9 cellular contexts compared by ENCODE assay signal in genomic region chr6:16712931-16713484, GRCh38. TPM values are rescaled to one million over a fixed set of nuclear protein-coding genes. Genes with fewer than 3 reads are reported as not detected.
DNase-seq lines count a peak whose midpoint lies in the region; ATAC-seq, FAIRE-seq and TF ChIP-seq lines count a peak whose summit lies in the region.
"Had no signal": no experiment of that assay in that cellular context is flagged by ENCODE, and none has a peak within 500 bp of the region (broad histone marks: within the 10 kb centered on the region; RNA-seq: fewer than 3 reads in every experiment).

No MANE protein-coding gene starts in this region.

- peak overlapping the region; percentile 78 for H3K27ac ChIP-seq in A673 (ENCODE audit: low read depth, low read length, poor library complexity, severe bottlenecking)
- no peak overlapping the region for H3K27ac ChIP-seq in endodermal cell (ENCODE audit: low read depth, low read length)

- H3K4me3 ChIP-seq in A673 (ENCODE audit: low read depth, low read length, poor library complexity, severe bottlenecking): peak overlapping the region; percentile 35
- H3K4me3 ChIP-seq in endodermal cell (ENCODE audit: low read length): no peak overlapping the region

- peaks cover 36% of the 10 kb centered on the region for H3K4me1 ChIP-seq in A673 (ENCODE audit: insufficient read depth, low read length, poor library complexity, severe bottlenecking)
- H3K4me1 ChIP-seq in endodermal cell (ENCODE audit: control insufficient read depth, insufficient read depth, low read length): no peaks in the 10 kb centered on the region

- H3K9ac ChIP-seq in endodermal cell (ENCODE audit: extremely low read depth, low read length, poor library complexity, severe bottlenecking): no peak overlapping the region

- H3K4me3 Mint-ChIP-seq in T-helper 2 cell treated with Interferon-gamma antibody and Interleukin-4, amounts not matched to agents 5 μg/mL and 100 μg/mL, for 36 hours: peak overlapping the region; percentile 84
- H3K4me3 Mint-ChIP-seq in endodermal cell: no peak overlapping the region
- H3K4me3 Mint-ChIP-seq: neural crest cell had no signal

- peaks cover 23% of the 10 kb centered on the region for H3K36me3 Mint-ChIP-seq in T-helper 2 cell treated with Interferon-gamma antibody and Interleukin-4, amounts not matched to agents 5 μg/mL and 100 μg/mL, for 36 hours (ENCODE audit: low read depth)
- no peaks in the 10 kb centered on the region for H3K36me3 Mint-ChIP-seq in endodermal cell (ENCODE audit: low read depth)

- intact Hi-C loops in A673 (cut with micrococcal nuclease; ENCODE audit: unreplicated experiment): loop anchor here (5.0 kb wide), 1 partner anchor 49 kb away; the partner anchor contains the start of gene ATXN1

- H3K36me3 ChIP-seq in A673 (ENCODE audit: insufficient read depth, low read length, poor library complexity, severe bottlenecking): no peaks in the 10 kb centered on the region
- no peaks in the 10 kb centered on the region for H3K36me3 ChIP-seq in endodermal cell (ENCODE audit: control insufficient read depth, insufficient read depth, low read length)

- peak; percentile 93 for DNase-seq in A673 (ENCODE audit: low spot score)
- DNase-seq in GM12891 (ENCODE audit: insufficient read length, low spot score): no peak
- DNase-seq in T-helper 2 cell treated with Interferon-gamma antibody and Interleukin-4, amounts not matched to agents 5 μg/mL and 100 μg/mL, for 36 hours (ENCODE audit: low spot score): no peak
- DNase-seq in endodermal cell: peak; percentile 52
- peak; percentile 85 for DNase-seq in myocyte (ENCODE audit: low read depth)
- DNase-seq in DMS79 (lab: John Stamatoyannopoulos, UW): no peak

- POLR2A ChIA-PET in A673 (lab: Charles Lee; ENCODE audit: low non-redundant PET): interaction anchor here (0.6 kb wide), 1 partner anchor 202 kb away, joined by 3 read pairs; no protein-coding TSS in a partner anchor

- 84 to 87% methylated on average over 5 to 7 of the region's 7 CpGs for WGBS in endodermal cell (ENCODE audit: insufficient coverage in 1 of 2, insufficient read length in 1 of 2), 2 experiments

- H3K27me3 Mint-ChIP-seq in T-helper 2 cell treated with Interferon-gamma antibody and Interleukin-4, amounts not matched to agents 5 μg/mL and 100 μg/mL, for 36 hours (ENCODE audit: low read depth): no peaks in the 10 kb centered on the region
- no peaks in the 10 kb centered on the region for H3K27me3 Mint-ChIP-seq in endodermal cell (ENCODE audit: insufficient read depth)

- H3K27ac Mint-ChIP-seq in T-helper 2 cell treated with Interferon-gamma antibody and Interleukin-4, amounts not matched to agents 5 μg/mL and 100 μg/mL, for 36 hours: peak overlapping the region; percentile 93
- no peak overlapping the region for H3K27ac Mint-ChIP-seq in endodermal cell

- no peaks in the 10 kb centered on the region for H3K27me3 ChIP-seq in A673 (replicated peaks; ENCODE audit: insufficient read depth, low read depth, low read length, poor library complexity)
- H3K27me3 ChIP-seq in endodermal cell (ENCODE audit: control insufficient read depth, insufficient read depth, low read length, poor library complexity, severe bottlenecking): no peaks in the 10 kb centered on the region

- peak; percentile 33 for ATAC-seq in HG03469 (IDR thresholded peaks at IDR 0.05; ENCODE audit: unreplicated experiment)
- ATAC-seq in HG02970 (IDR thresholded peaks at IDR 0.05; ENCODE audit: low FRiP score, unreplicated experiment): no peak

- H3K9me3 ChIP-seq in A673 (ENCODE audit: low read depth, low read length, poor library complexity, severe bottlenecking): no peaks in the 10 kb centered on the region
- no peaks in the 10 kb centered on the region for H3K9me3 ChIP-seq in endodermal cell (ENCODE audit: control insufficient read depth, low read length)

- TF ChIP-seq CTCF in A673 (conservative IDR thresholded peaks at IDR 0.05; ENCODE audit: low read depth, low read length) (peak; percentile 63), endodermal cell (conservative IDR thresholded peaks at IDR 0.05) (peak; percentile 51)

- no peaks in the 10 kb centered on the region for H3K9me3 Mint-ChIP-seq in T-helper 2 cell treated with Interferon-gamma antibody and Interleukin-4, amounts not matched to agents 5 μg/mL and 100 μg/mL, for 36 hours
- no peaks in the 10 kb centered on the region for H3K9me3 Mint-ChIP-seq in endodermal cell
- H3K9me3 Mint-ChIP-seq: neural crest cell had no signal

- TF ChIP-seq POLR2A in GM12891 (IDR thresholded peaks at IDR 0.05; ENCODE audit: low read depth, low read length): no peak

- CTCF ChIA-PET in A673 (lab: Charles Lee): interaction anchor here (0.9 to 1.4 kb wide), 3 partner anchors 13 to 202 kb away, joined by 3 to 7 read pairs (median 4); partner anchors contain the start of gene ATXN1

- peaks cover 54% of the 10 kb centered on the region for H3K4me1 Mint-ChIP-seq in T-helper 2 cell treated with Interferon-gamma antibody and Interleukin-4, amounts not matched to agents 5 μg/mL and 100 μg/mL, for 36 hours (ENCODE audit: low read depth)
- no peaks in the 10 kb centered on the region for H3K4me1 Mint-ChIP-seq in endodermal cell

- BruUV-seq in A673 (replicated peaks; lab: Mats Ljungman, UMichigan): no TSS peak

- FAIRE-seq in GM12891 (lab: Jason Lieb, UNC): peak; percentile 84

TF ChIP-seq in GM12891, 5 proteins besides CTCF, POLR2A, EP300 and RAD21:
- TF ChIP-seq SPI1 (IDR thresholded peaks at IDR 0.05; ENCODE audit: low read depth, low read length) (peak; percentile 43; the same call in 1 of the 2 replicates), POLR2AphosphoS5 (IDR thresholded peaks at IDR 0.05; ENCODE audit: low read depth, low read length) (no peak)
TF ChIP-seq in GM12891: peak in this region for 1.

RNA-seq across cellular contexts. Expression of gene ATXN1, which starts 48.3 kb away (rescaled TPM):
- 25.6 and 25.7 TPM in 2 replicates for total RNA-seq in A673 (2021)
- 14.3 TPM for polyA plus RNA-seq in GM12891 (2012; ENCODE audit: low read depth, missing spikeins)
- total RNA-seq in endodermal cell: 10 to 100 TPM; 10.4 to 15.9 TPM
- 4.0 TPM for polyA plus RNA-seq in endodermal cell (2013, experiment 1 of 2)
- polyA plus RNA-seq in endodermal cell (2013, experiment 2 of 2): 4.2 TPM
- total RNA-seq in myocyte: 60.0 and 83.3 TPM in 2 replicates
- 19.2 TPM for polyA plus RNA-seq in myocyte (2012)

Comparison
In these comparisons a context has a peak if more than half of its experiments do, and no peak if none do; other contexts are left out.
1. DNase-seq: peak in A673 (single experiment), endodermal cell (single experiment) and myocyte (single experiment); none in GM12891 (single experiment), T-helper 2 cell treated with Interferon-gamma antibody and Interleukin-4, amounts not matched to agents 5 μg/mL and 100 μg/mL, for 36 hours (single experiment) and DMS79 (single experiment).